In genomic region chr11:69531717-69532088, GRCh38 we compare ENCODE assay signal across 24 cellular contexts. TPM values are rescaled to one million over a fixed set of nuclear protein-coding genes. Genes with fewer than 3 reads are reported as not detected.
DNase-seq lines count a peak whose midpoint lies in the region; ATAC-seq and TF ChIP-seq lines count a peak whose summit lies in the region.
"Had no signal": no experiment of that assay in that cellular context is flagged by ENCODE, and none has a peak within 500 bp of the region (broad histone marks: within the 10 kb centered on the region; RNA-seq: fewer than 3 reads in every experiment).

No MANE protein-coding gene starts in this region.

- peaks cover 0 to 4% (median 0%) of the 10 kb centered on the region in 11 experiments; a peak in 1 of 22 replicates for H3K27me3 ChIP-seq in BLaER1 treated with 17β-estradiol and CSF1 and Interleukin-3, amounts not matched to agents 10 nM and 100 nM
- H3K27me3 ChIP-seq: SJSA1 had no signal

- no peak overlapping the region for H3K27ac ChIP-seq in BLaER1 treated with 17β-estradiol and CSF1 and Interleukin-3, amounts not matched to agents 10 nM and 100 nM
- H3K27ac ChIP-seq: 22Rv1, C4-2B, GM23248, SJSA1 had no signal

- peaks cover 3% of the 10 kb centered on the region for H3K27me3 Mint-ChIP-seq in activated CD8-positive, alpha-beta memory T cell treated with anti-CD3 and anti-CD28 coated beads, Interleukin-2, amount 10 ng/mL, durations not matched to agents 7 days and 5 days
- H3K27me3 Mint-ChIP-seq in dendritic cell treated with granulocyte-macrophage colony-stimulating factor and Interleukin-4, amounts not matched to agents 40 ng/mL and 50 ng/mL, for 4 days, result peaks cover 17% of the 10 kb centered on the region
- peaks cover 31% of the 10 kb centered on the region for H3K27me3 Mint-ChIP-seq in progenitor cell of endocrine pancreas

- no peaks in the 10 kb centered on the region for H4K20me1 ChIP-seq in BLaER1 treated with 17β-estradiol and CSF1 and Interleukin-3, amounts not matched to agents 10 nM and 100 nM

- H3K9me3 Mint-ChIP-seq in activated CD8-positive, alpha-beta memory T cell treated with anti-CD3 and anti-CD28 coated beads, Interleukin-2, amount 10 ng/mL, durations not matched to agents 7 days and 5 days (ENCODE audit: low read depth), result no peaks in the 10 kb centered on the region
- H3K9me3 Mint-ChIP-seq in dendritic cell treated with granulocyte-macrophage colony-stimulating factor and Interleukin-4, amounts not matched to agents 40 ng/mL and 50 ng/mL, for 4 days, result no peaks in the 10 kb centered on the region
- H3K9me3 Mint-ChIP-seq in progenitor cell of endocrine pancreas (ENCODE audit: low read depth), result no peaks in the 10 kb centered on the region
- H3K9me3 Mint-ChIP-seq: IgD-negative memory B cell had no signal

- no peak for TF ChIP-seq CTCF in progenitor cell of endocrine pancreas (IDR thresholded peaks at IDR 0.05; ENCODE audit: unreplicated experiment)

- H3K4me1 Mint-ChIP-seq in activated CD8-positive, alpha-beta memory T cell treated with anti-CD3 and anti-CD28 coated beads, Interleukin-2, amount 10 ng/mL, durations not matched to agents 7 days and 5 days, result no peaks in the 10 kb centered on the region
- peaks cover 23% of the 10 kb centered on the region for H3K4me1 Mint-ChIP-seq in dendritic cell treated with granulocyte-macrophage colony-stimulating factor and Interleukin-4, amounts not matched to agents 40 ng/mL and 50 ng/mL, for 4 days (ENCODE audit: low read depth)
- peaks cover 7% of the 10 kb centered on the region for H3K4me1 Mint-ChIP-seq in progenitor cell of endocrine pancreas (ENCODE audit: low read depth)

- CTCF ChIA-PET in activated CD8-positive, alpha-beta memory T cell treated with anti-CD3 and anti-CD28 coated beads, Interleukin-2, amount 10 ng/mL, durations not matched to agents 7 days and 5 days (lab: Charles Lee), result no interaction called here

- intact Hi-C loops in dendritic cell treated with granulocyte-macrophage colony-stimulating factor and Interleukin-4, amounts not matched to agents 40 ng/mL and 50 ng/mL, for 4 days (cut with micrococcal nuclease), result loop anchor here (10.0 kb wide), 2 partner anchors 87 to 103 kb away; no protein-coding TSS in a partner anchor

- H3K4me3 ChIP-seq in BLaER1 treated with 17β-estradiol and CSF1 and Interleukin-3, amounts not matched to agents 10 nM and 100 nM, result no peak overlapping the region
- H3K4me3 ChIP-seq: GM23248, SJSA1 had no signal

- no peaks in the 10 kb centered on the region for H3K36me3 ChIP-seq in BLaER1 treated with 17β-estradiol and CSF1 and Interleukin-3, amounts not matched to agents 10 nM and 100 nM
- H3K36me3 ChIP-seq: SJSA1 had no signal

- peaks cover 20 to 57% (median 49%) of the 10 kb centered on the region in 10 experiments for H3K4me1 ChIP-seq in BLaER1 treated with 17β-estradiol and CSF1 and Interleukin-3, amounts not matched to agents 10 nM and 100 nM

- ATAC-seq in activated CD8-positive, alpha-beta memory T cell treated with anti-CD3 and anti-CD28 coated beads, Interleukin-2, amount 10 ng/mL, durations not matched to agents 7 days and 5 days, result no peak
- ATAC-seq: Right ventricle myocardium inferior had no signal

- DNase-seq in activated CD8-positive, alpha-beta memory T cell treated with anti-CD3 and anti-CD28 coated beads, Interleukin-2, amount 50 U/mL, for 48 hours, result peak; percentile 10
- no peak for DNase-seq in activated CD8-positive, alpha-beta memory T cell treated with anti-CD3 and anti-CD28 coated beads, Interleukin-2, amount 10 ng/mL, durations not matched to agents 7 days and 5 days
- DNase-seq in progenitor cell of endocrine pancreas (ENCODE audit: low spot score, unreplicated experiment), result no peak
- DNase-seq in stimulated activated CD4-positive, alpha-beta T cell treated with anti-CD3 and anti-CD28 coated beads, Interleukin-4, amount 100 ng/mL, for 1 hour, result no peak
- no peak for DNase-seq in activated CD4-positive, CD25-positive, alpha-beta regulatory T cell (lab: John Stamatoyannopoulos, UW)
- DNase-seq in stimulated activated CD4-positive, alpha-beta T cell treated with anti-CD3 and anti-CD28 coated beads, Interleukin-2, amount 100 ng/mL, for 48 hours, result no peak
- DNase-seq: ACHN, DMS53, EL, GF-D8, GM23248, HCEC 1CT, NCI-H1105, NCI-H146, NCI-H2029, NCI-H2171, NCI-H524 treated with DMSO at 0.1 percent for 48 hours had no signal

- H3K36me3 Mint-ChIP-seq in activated CD8-positive, alpha-beta memory T cell treated with anti-CD3 and anti-CD28 coated beads, Interleukin-2, amount 10 ng/mL, durations not matched to agents 7 days and 5 days, result no peaks in the 10 kb centered on the region
- no peaks in the 10 kb centered on the region for H3K36me3 Mint-ChIP-seq in dendritic cell treated with granulocyte-macrophage colony-stimulating factor and Interleukin-4, amounts not matched to agents 40 ng/mL and 50 ng/mL, for 4 days (ENCODE audit: low read depth)
- no peaks in the 10 kb centered on the region for H3K36me3 Mint-ChIP-seq in progenitor cell of endocrine pancreas (ENCODE audit: insufficient read depth)
- H3K36me3 Mint-ChIP-seq: IgD-negative memory B cell had no signal

- H3K4me3 Mint-ChIP-seq in activated CD8-positive, alpha-beta memory T cell treated with anti-CD3 and anti-CD28 coated beads, Interleukin-2, amount 10 ng/mL, durations not matched to agents 7 days and 5 days, result no peak overlapping the region
- no peak overlapping the region for H3K4me3 Mint-ChIP-seq in dendritic cell treated with granulocyte-macrophage colony-stimulating factor and Interleukin-4, amounts not matched to agents 40 ng/mL and 50 ng/mL, for 4 days
- no peak overlapping the region for H3K4me3 Mint-ChIP-seq in progenitor cell of endocrine pancreas (ENCODE audit: low read depth)

- no peaks in the 10 kb centered on the region for H3K9me3 ChIP-seq in BLaER1 treated with 17β-estradiol and CSF1 and Interleukin-3, amounts not matched to agents 10 nM and 100 nM (replicated peaks in 1 of 11)
- H3K9me3 ChIP-seq: SJSA1 had no signal

- peak overlapping the region in 10 of 11 experiments; percentile 82 to 98 (median 94); a peak in 21 of 22 replicates for H3K4me2 ChIP-seq in BLaER1 treated with 17β-estradiol and CSF1 and Interleukin-3, amounts not matched to agents 10 nM and 100 nM

- no peak overlapping the region for H3K27ac Mint-ChIP-seq in activated CD8-positive, alpha-beta memory T cell treated with anti-CD3 and anti-CD28 coated beads, Interleukin-2, amount 10 ng/mL, durations not matched to agents 7 days and 5 days
- H3K27ac Mint-ChIP-seq in dendritic cell treated with granulocyte-macrophage colony-stimulating factor and Interleukin-4, amounts not matched to agents 40 ng/mL and 50 ng/mL, for 4 days, result peak overlapping the region; percentile 82
- peak overlapping the region; percentile 39 for H3K27ac Mint-ChIP-seq in progenitor cell of endocrine pancreas

- H3K9ac ChIP-seq in BLaER1 treated with 17β-estradiol and CSF1 and Interleukin-3, amounts not matched to agents 10 nM and 100 nM, result no peak overlapping the region
- H3K9ac ChIP-seq: GM23248 had no signal

RNA-seq across cellular contexts. Expression of gene LINC01488, which starts 50.2 kb away (rescaled TPM):
- not detected for total RNA-seq in activated CD8-positive, alpha-beta memory T cell treated with anti-CD3 and anti-CD28 coated beads, Interleukin-2, amount 10 ng/mL, durations not matched to agents 7 days and 5 days
- 1.3 and 1.4 TPM in 2 replicates for total RNA-seq in progenitor cell of endocrine pancreas
- total RNA-seq: GM23248 had no signal
